ENCODE assay signal across 25 cellular contexts in genomic region chr17:70920416-70920815, GRCh38.
DNase-seq lines count a peak whose midpoint lies in the region; ATAC-seq and TF ChIP-seq lines count a peak whose summit lies in the region.
"Had no signal": no experiment of that assay in that cellular context is flagged by ENCODE, and none has a peak within 500 bp of the region (broad histone marks: within the 10 kb centered on the region; RNA-seq: fewer than 3 reads in every experiment).

No MANE protein-coding gene starts in this region.

- H3K27me3 Mint-ChIP-seq in WTC11 (ENCODE audit: low read depth) = peaks cover 4% of the 10 kb centered on the region; the same call in 1 of the 2 replicates
- H3K27me3 Mint-ChIP-seq: B cell; CD4-positive, alpha-beta memory T cell; CD4-positive, alpha-beta T cell; CD4-positive, CD25-positive, alpha-beta regulatory T cell; CD8-positive, alpha-beta memory T cell had no signal

- no peak overlapping the region for H3K27ac Mint-ChIP-seq in WTC11
- H3K27ac Mint-ChIP-seq: B cell; CD14-positive monocyte; CD4-positive, alpha-beta memory T cell; CD4-positive, alpha-beta T cell; CD4-positive, CD25-positive, alpha-beta regulatory T cell; CD8-positive, alpha-beta memory T cell; CD8-positive, alpha-beta T cell had no signal

- H3K36me3 Mint-ChIP-seq in WTC11 = peaks cover 48% of the 10 kb centered on the region
- H3K36me3 Mint-ChIP-seq: CD14-positive monocyte; CD4-positive, alpha-beta memory T cell; CD4-positive, CD25-positive, alpha-beta regulatory T cell; CD8-positive, alpha-beta T cell had no signal

- ATAC-seq in WTC11 = no peak
- no peak for ATAC-seq in HG02571 (IDR thresholded peaks at IDR 0.05; ENCODE audit: unreplicated experiment)
- ATAC-seq: A549; CD8-positive, alpha-beta T cell had no signal

- no peak overlapping the region for H3K4me3 Mint-ChIP-seq in WTC11
- H3K4me3 Mint-ChIP-seq: B cell; CD14-positive monocyte; CD4-positive, alpha-beta memory T cell; CD4-positive, alpha-beta T cell; CD4-positive, CD25-positive, alpha-beta regulatory T cell; CD8-positive, alpha-beta memory T cell; CD8-positive, alpha-beta T cell had no signal

- DNase-seq in WTC11 (ENCODE audit: low spot score) = no peak
- DNase-seq: 8988T; ACHN; AML-193; BE2C; C1 segment of cervical spinal cord; Caco-2; Calu3; CD4-positive, alpha-beta memory T cell; CD4-positive, alpha-beta T cell; CD4-positive, CD25-positive, alpha-beta regulatory T cell; CD8-positive, alpha-beta memory T cell; CD8-positive, alpha-beta T cell; COR-L47; DMS 273 treated with DMSO at 0.1 percent for 48 hours; DMS153; DMS53; DMS79; DMS79 treated with DMSO at 0.1 percent for 48 hours; DND-41; EL had no signal

- H3K9me3 Mint-ChIP-seq in WTC11 = peaks cover 57% of the 10 kb centered on the region

- POLR2A ChIA-PET in WTC11 (lab: Charles Lee) = no interaction called here

- peaks cover 7% of the 10 kb centered on the region for H3K4me1 Mint-ChIP-seq in WTC11
- H3K4me1 Mint-ChIP-seq: B cell; CD14-positive monocyte; CD4-positive, alpha-beta memory T cell; CD4-positive, CD25-positive, alpha-beta regulatory T cell; CD8-positive, alpha-beta memory T cell had no signal

- no peak for TF ChIP-seq CTCF in WTC11 (IDR thresholded peaks at IDR 0.05)

- CTCF ChIA-PET in WTC11 (lab: Charles Lee) = no interaction called here

TF ChIP-seq in WTC11, 78 proteins besides CTCF, POLR2A, EP300 and RAD21:
- peak; percentile 93 for TF ChIP-seq HMGA2 (CRISPR knock-in tag; IDR thresholded peaks at IDR 0.05)
- no peak for TF ChIP-seq SMAD3 (CRISPR knock-in tag; IDR thresholded peaks at IDR 0.05; ENCODE audit: borderline replicate concordance)
TF ChIP-seq in WTC11: peak in this region for 1.
